8 cellular contexts compared by ENCODE assay signal in genomic region chr1:24526940-24527542, GRCh38. TPM values are rescaled to one million over a fixed set of nuclear protein-coding genes. Genes with fewer than 3 reads are reported as not detected.
DNase-seq lines count a peak whose midpoint lies in the region.

No MANE protein-coding gene starts in this region.

- no peak overlapping the region for H3K4me3 ChIP-seq in H7 (ENCODE audit: insufficient read depth, low read depth, low read length)

- H3K27ac Mint-ChIP-seq in immature natural killer cell: no peak overlapping the region

- H3K36me3 Mint-ChIP-seq in immature natural killer cell: no peaks in the 10 kb centered on the region

- H3K4me3 Mint-ChIP-seq in immature natural killer cell: no peak overlapping the region

- H3K27me3 Mint-ChIP-seq in immature natural killer cell (ENCODE audit: low read depth in 3 of 3): peaks cover 8 to 9% (median 9%) of the 10 kb centered on the region in 3 donors

- DNase-seq in NCI-H2107 treated with DMSO at 0.1 percent for 48 hours (lab: John Stamatoyannopoulos, UW; ENCODE audit: unreplicated experiment) (peak; percentile 23), NCI-H2107 (lab: John Stamatoyannopoulos, UW) (no peak), MV-4-11 (lab: John Stamatoyannopoulos, UW) (peak; percentile 12), immature natural killer cell (peak; percentile 13 to 21 (median 17)), A172 (ENCODE audit: low spot score) (no peak), H7 (no peak), medulla oblongata (ENCODE audit: extremely low spot score) (no peak)
- DNase-seq in activated gamma-delta T cell treated with anti-CD3 and anti-CD28 coated beads, Interleukin-2, amount 50 U/mL, for 16 hours (ENCODE audit: low read depth): peak; percentile 32

- no peaks in the 10 kb centered on the region for H3K27me3 ChIP-seq in H7 (ENCODE audit: control insufficient read depth, insufficient read depth, low read length)

- H3K4me1 Mint-ChIP-seq in immature natural killer cell: no peaks in the 10 kb centered on the region

- no peaks in the 10 kb centered on the region for H3K9me3 Mint-ChIP-seq in immature natural killer cell

- H3K36me3 ChIP-seq in H7 (replicated peaks; ENCODE audit: control insufficient read depth, insufficient read depth, low read length): no peaks in the 10 kb centered on the region

RNA-seq across cellular contexts. Expression of gene RCAN3, which starts 24.4 kb away (rescaled TPM):
- polyA plus RNA-seq in immature natural killer cell: 1 to 10 TPM; 4.0 to 8.5 (median 4.8) TPM
- total RNA-seq in A172 (2014; rRNA removed; shearing (Covaris generic)): 8.3 and 8.4 TPM in 2 replicates
- total RNA-seq in H7 (2014; rRNA removed; shearing (Covaris generic)): 29.3 and 31.7 TPM in 2 replicates

RNA-seq across cellular contexts. Expression of gene NCMAP, which starts 28.8 kb away (rescaled TPM):
- not detected for polyA plus RNA-seq in immature natural killer cell
- not detected in 2 replicates for total RNA-seq in A172 (2014; rRNA removed; shearing (Covaris generic))
- 0.10 and 0.11 TPM in 2 replicates for total RNA-seq in H7 (2014; rRNA removed; shearing (Covaris generic))

Comparison
In these comparisons a context has a peak if more than half of its experiments do, and no peak if none do; other contexts are left out.
1. DNase-seq: peak in NCI-H2107 treated with DMSO at 0.1 percent for 48 hours (single experiment), MV-4-11 (single experiment), activated gamma-delta T cell treated with anti-CD3 and anti-CD28 coated beads, Interleukin-2, amount 50 U/mL, for 16 hours (single experiment) and immature natural killer cell (3 of 3); none in NCI-H2107 (single experiment), A172 (single experiment), H7 (single experiment) and medulla oblongata (single experiment).